ENCODE assay signal across 19 cellular contexts in genomic region chr6:39847216-39847615, GRCh38. TPM values are rescaled to one million over a fixed set of nuclear protein-coding genes. Genes with fewer than 3 reads are reported as not detected.
DNase-seq lines count a peak whose midpoint lies in the region; ATAC-seq, FAIRE-seq and TF ChIP-seq lines count a peak whose summit lies in the region.
"Had no signal": no experiment of that assay in that cellular context is flagged by ENCODE, and none has a peak within 500 bp of the region (broad histone marks: within the 10 kb centered on the region; RNA-seq: fewer than 3 reads in every experiment).

No MANE protein-coding gene starts in this region.

- H3K27ac ChIP-seq in colonic mucosa = peak overlapping the region; percentile 17
- H3K27ac ChIP-seq in sigmoid colon = peak overlapping the region in 3 of 4 donors; percentile 8 to 77 (median 45)
- H3K27ac ChIP-seq: HL-60, neutrophil had no signal

- no peak for TF ChIP-seq POLR2A in sigmoid colon (IDR thresholded peaks at IDR 0.05)

- intact Hi-C loops in colonic mucosa (cut with DNase I) (no loop called here), left ventricle myocardium superior (cut with micrococcal nuclease) (no loop called here), sigmoid colon (cut with DNase I) (no loop called here)

- no peak overlapping the region for H3K27ac Mint-ChIP-seq in immature natural killer cell
- H3K27ac Mint-ChIP-seq: activated naive CD4-positive, alpha-beta T cell treated with anti-CD3 and anti-CD28 coated beads, Interleukin-2, amount 50 U/mL, for 72 hours; CD4-positive, alpha-beta memory T cell had no signal

- H3K9me3 ChIP-seq in colonic mucosa = no peaks in the 10 kb centered on the region
- H3K9me3 ChIP-seq in sigmoid colon = no peaks in the 10 kb centered on the region
- H3K9me3 ChIP-seq: mucosa of descending colon, neutrophil had no signal

- H3K27me3 Mint-ChIP-seq in immature natural killer cell (ENCODE audit: low read depth in 3 of 3) = peaks cover 2 to 4% (median 4%) of the 10 kb centered on the region in 3 donors

- H3K4me3 ChIP-seq in colonic mucosa (no peak overlapping the region), sigmoid colon (peak overlapping the region in 1 of 4 donors; percentile 12)
- H3K4me3 ChIP-seq: mucosa of descending colon had no signal

- H3K4me1 ChIP-seq in colonic mucosa = no peaks in the 10 kb centered on the region
- H3K4me1 ChIP-seq in sigmoid colon = peaks cover 0 to 55% (median 35%) of the 10 kb centered on the region in 4 donors

- DNase-seq in Ammon's horn (ENCODE audit: low spot score) = peak; percentile 39
- no peak for DNase-seq in colonic mucosa
- peak; percentile 73 for DNase-seq in left ventricle myocardium superior
- peak; percentile 75 for DNase-seq in sigmoid colon
- DNase-seq in urothelium cell line (ENCODE audit: low spot score) = no peak
- no peak for DNase-seq in immature natural killer cell
- DNase-seq: activated CD4-positive, alpha-beta T cell treated with anti-CD3 and anti-CD28 coated beads for 48 hours; activated CD8-positive, alpha-beta memory T cell treated with anti-CD3 and anti-CD28 coated beads, Interleukin-2, amount 50 U/mL, for 48 hours; CD4-positive, alpha-beta memory T cell; glutamatergic neuron; kidney; MV-4-11; NCI-H526 had no signal

- no peak for FAIRE-seq in urothelium cell line (lab: Jason Lieb, UNC)
- FAIRE-seq: kidney had no signal

- peaks cover 0 to 2% (median 0%) of the 10 kb centered on the region in 6 donors for H3K9me3 Mint-ChIP-seq in immature natural killer cell
- H3K9me3 Mint-ChIP-seq: activated naive CD4-positive, alpha-beta T cell treated with anti-CD3 and anti-CD28 coated beads, Interleukin-2, amount 50 U/mL, for 72 hours had no signal

- ATAC-seq in left ventricle myocardium superior (peak; percentile 46), HG02970 (IDR thresholded peaks at IDR 0.05; ENCODE audit: low FRiP score, unreplicated experiment) (no peak), HG02642 (IDR thresholded peaks at IDR 0.05; ENCODE audit: poor library complexity, unreplicated experiment) (no peak)
- ATAC-seq: activated naive CD4-positive, alpha-beta T cell treated with anti-CD3 and anti-CD28 coated beads, Interleukin-2, amount 50 U/mL, for 72 hours; mucosa of descending colon had no signal

- TF ChIP-seq CTCF in colonic mucosa (IDR thresholded peaks at IDR 0.05) (no peak), sigmoid colon (IDR thresholded peaks at IDR 0.05) (no peak)

- no peaks in the 10 kb centered on the region for H3K27me3 ChIP-seq in colonic mucosa
- H3K27me3 ChIP-seq in sigmoid colon = no peaks in the 10 kb centered on the region
- H3K27me3 ChIP-seq: neutrophil had no signal

- WGBS in sigmoid colon, 2 donors = 59 to 69% methylated on average over 10 of the region's 10 CpGs

- no peaks in the 10 kb centered on the region for H3K4me1 Mint-ChIP-seq in immature natural killer cell
- H3K4me1 Mint-ChIP-seq: CD4-positive, alpha-beta memory T cell had no signal

- no peak for TF ChIP-seq EP300 in sigmoid colon (IDR thresholded peaks at IDR 0.05)

- no peaks in the 10 kb centered on the region for H3K36me3 ChIP-seq in colonic mucosa
- H3K36me3 ChIP-seq in sigmoid colon = no peaks in the 10 kb centered on the region
- H3K36me3 ChIP-seq: neutrophil had no signal

- H3K36me3 Mint-ChIP-seq in immature natural killer cell = no peaks in the 10 kb centered on the region
- H3K36me3 Mint-ChIP-seq: activated naive CD4-positive, alpha-beta T cell treated with anti-CD3 and anti-CD28 coated beads, Interleukin-2, amount 50 U/mL, for 72 hours; CD4-positive, alpha-beta memory T cell had no signal

- no peak overlapping the region for H3K4me3 Mint-ChIP-seq in immature natural killer cell
- H3K4me3 Mint-ChIP-seq: CD4-positive, alpha-beta memory T cell had no signal

- H3K9ac ChIP-seq in colonic mucosa (ENCODE audit: low read depth in 2 of 2, low read length in 2 of 2) = no peak overlapping the region

RNA-seq across cellular contexts. Expression of gene DAAM2, which starts 55.0 kb away (rescaled TPM):
- total RNA-seq in colonic mucosa = 1 to 10 TPM; 3.6 to 6.9 TPM
- 16.1 TPM for total RNA-seq in left ventricle myocardium superior
- 10 to 100 TPM; 23.2 to 53.2 (median 35.4) TPM for total RNA-seq in sigmoid colon
- polyA plus RNA-seq in sigmoid colon = 1 to 10 TPM; 4.2 to 8.5 (median 8.3) TPM
- not detected for polyA plus RNA-seq in immature natural killer cell
- total RNA-seq: activated naive CD4-positive, alpha-beta T cell treated with anti-CD3 and anti-CD28 coated beads, Interleukin-2, amount 50 U/mL, for 72 hours; CD4-positive, alpha-beta memory T cell had no signal
- polyA plus RNA-seq: CD4-positive, alpha-beta memory T cell had no signal

Comparison
In these comparisons a context has a peak if more than half of its experiments do, and no peak if none do; other contexts are left out.
1. DNase-seq: peak in Ammon's horn (single experiment), left ventricle myocardium superior (single experiment) and sigmoid colon (single experiment); none in colonic mucosa (single experiment), urothelium cell line (single experiment) and immature natural killer cell (0 of 3).